8 cellular contexts compared by ENCODE assay signal in genomic region chr19:1847684-1848398, GRCh38. TPM values are rescaled to one million over a fixed set of nuclear protein-coding genes. Genes with fewer than 3 reads are reported as not detected.
DNase-seq lines count a peak whose midpoint lies in the region; ATAC-seq and TF ChIP-seq lines count a peak whose summit lies in the region.

No MANE protein-coding gene starts in this region.

- H4K20me1 ChIP-seq in fibroblast of lung (ENCODE audit: control insufficient read depth, extremely low read depth, insufficient read depth, low read length), result no peaks in the 10 kb centered on the region

- H2AFZ ChIP-seq in fibroblast of lung (ENCODE audit: low read length) (no peak overlapping the region), neuron (ENCODE audit: low read depth, low read length) (peak overlapping the region; percentile 29)

- H3K4me3 ChIP-seq in fibroblast of lung (replicated peaks in 1 of 4; ENCODE audit: control extremely low read depth in 1 of 4, insufficient read depth in 1 of 4, low read depth in 3 of 4, low read length in 4 of 4) (peak overlapping the region; percentile 81 to 91 (median 86)), neuron (ENCODE audit: low read length) (peak overlapping the region; percentile 83)

- CTCF ChIA-PET in WTC11 (lab: Charles Lee), result interaction anchor here (1.7 to 2.5 kb wide), 3 partner anchors 10 to 29 kb away, joined by 4 to 15 read pairs (median 7); no protein-coding TSS in a partner anchor

- H3K36me3 Mint-ChIP-seq in WTC11, result no peaks in the 10 kb centered on the region

- POLR2A ChIA-PET in WTC11 (lab: Charles Lee), result no interaction called here

- H3K4me2 ChIP-seq in fibroblast of lung (ENCODE audit: extremely low read depth, insufficient read depth, low read length), result peak overlapping the region; percentile 97

- peaks cover 52% of the 10 kb centered on the region for H3K79me2 ChIP-seq in fibroblast of lung (ENCODE audit: control insufficient read depth, insufficient read depth, low read length)

- H3K4me3 Mint-ChIP-seq in WTC11, result peak overlapping the region; percentile 93

- peaks cover 9% of the 10 kb centered on the region for H3K36me3 ChIP-seq in fibroblast of lung (ENCODE audit: control insufficient read depth, insufficient read depth, low read length)
- peaks cover 3% of the 10 kb centered on the region for H3K36me3 ChIP-seq in neuron (ENCODE audit: insufficient read depth, low read length)

- H3K27ac Mint-ChIP-seq in WTC11, result peak overlapping the region; percentile 97

- TF ChIP-seq CTCF in WTC11 (IDR thresholded peaks at IDR 0.05) (no peak), fibroblast of lung (conservative IDR thresholded peaks at IDR 0.05 in 1 of 2, IDR thresholded peaks at IDR 0.05 in 1 of 2; ENCODE audit: low read depth in 1 of 2, low read length in 2 of 2) (no peak)

- peak; percentile 23 for ATAC-seq in GM19023 (IDR thresholded peaks at IDR 0.05; ENCODE audit: unreplicated experiment)
- peak; percentile 20 for ATAC-seq in HG03460 (IDR thresholded peaks at IDR 0.05; ENCODE audit: unreplicated experiment)
- ATAC-seq in WTC11, result peak; percentile 4; the same call in 1 of the 2 replicates
- ATAC-seq in GM19324 (IDR thresholded peaks at IDR 0.05; ENCODE audit: low FRiP score, unreplicated experiment), result no peak

- H3K4me1 ChIP-seq in fibroblast of lung (ENCODE audit: control insufficient read depth, extremely low read depth, insufficient read depth, low read length), result peaks cover 11% of the 10 kb centered on the region
- H3K4me1 ChIP-seq in neuron (ENCODE audit: insufficient read depth, low read length), result peaks cover 20% of the 10 kb centered on the region

- H3K9me3 ChIP-seq in fibroblast of lung (ENCODE audit: control insufficient read depth, insufficient read depth, low read depth, low read length) (no peaks in the 10 kb centered on the region), neuron (ENCODE audit: low read length) (no peaks in the 10 kb centered on the region)

- no peaks in the 10 kb centered on the region for H3K27me3 Mint-ChIP-seq in WTC11 (ENCODE audit: low read depth)

- peak overlapping the region; percentile 95 for H3K27ac ChIP-seq in fibroblast of lung (ENCODE audit: insufficient read depth, low read length)

- H3K27me3 ChIP-seq in fibroblast of lung (ENCODE audit: control insufficient read depth, insufficient read depth, low read length) (no peaks in the 10 kb centered on the region), neuron (ENCODE audit: insufficient read depth, low read length) (no peaks in the 10 kb centered on the region)

- DNase-seq in AG08395 (ENCODE audit: low spot score), result peak; percentile 46
- no peak for DNase-seq in WTC11 (ENCODE audit: low spot score)
- DNase-seq in fibroblast of lung (ENCODE audit: low read depth in 2 of 2), result peak; percentile 37 to 57
- no peak for DNase-seq in NCI-H1436 treated with DMSO at 0.1 percent for 48 hours (lab: John Stamatoyannopoulos, UW)

- peaks cover 19% of the 10 kb centered on the region for H3K4me1 Mint-ChIP-seq in WTC11

- H3K9ac ChIP-seq in fibroblast of lung (ENCODE audit: insufficient read depth, low read length), result peak overlapping the region; percentile 100

- no peaks in the 10 kb centered on the region for H3K9me3 Mint-ChIP-seq in WTC11

TF ChIP-seq in WTC11, 78 proteins besides CTCF, POLR2A, EP300 and RAD21 (continues in another document):
- TF ChIP-seq IRF2 (CRISPR knock-in tag; IDR thresholded peaks at IDR 0.05; ENCODE audit: borderline replicate concordance, low read depth) (no peak), CREB1 (CRISPR knock-in tag; IDR thresholded peaks at IDR 0.05) (no peak), JUN (CRISPR knock-in tag; IDR thresholded peaks at IDR 0.05) (no peak), ESRRA (CRISPR knock-in tag; IDR thresholded peaks at IDR 0.05; ENCODE audit: borderline replicate concordance) (no peak), NFYB (CRISPR knock-in tag; conservative IDR thresholded peaks at IDR 0.05; ENCODE audit: low read depth) (no peak), RELA (CRISPR knock-in tag; IDR thresholded peaks at IDR 0.05; ENCODE audit: borderline replicate concordance) (no peak), ARID4B (CRISPR knock-in tag; IDR thresholded peaks at IDR 0.05; ENCODE audit: borderline replicate concordance) (0 out of 2 replicates have a peak, but pooled peaks have one; percentile 55), ETV6 (CRISPR knock-in tag; IDR thresholded peaks at IDR 0.05) (0 out of 2 replicates have a peak, but pooled peaks have one; percentile 44), MAX (CRISPR knock-in tag; IDR thresholded peaks at IDR 0.05) (peak; percentile 54; the same call in 1 of the 2 replicates), SMAD4 (CRISPR knock-in tag; IDR thresholded peaks at IDR 0.05) (no peak)
- TF ChIP-seq, protein P1, sequence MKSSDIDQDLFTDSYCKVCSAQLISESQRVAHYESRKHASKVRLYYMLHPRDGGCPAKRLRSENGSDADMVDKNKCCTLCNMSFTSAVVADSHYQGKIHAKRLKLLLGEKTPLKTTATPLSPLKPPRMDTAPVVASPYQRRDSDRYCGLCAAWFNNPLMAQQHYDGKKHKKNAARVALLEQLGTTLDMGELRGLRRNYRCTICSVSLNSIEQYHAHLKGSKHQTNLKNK (CRISPR knock-in tag; IDR thresholded peaks at IDR 0.05), result no peak

RNA-seq across cellular contexts. Expression of gene REXO1, which starts 0.4 kb away (rescaled TPM):
- 48.9 to 61.1 TPM (median 50.1 TPM) in 3 replicates for total RNA-seq in WTC11 (2021)
- 4.1 and 6.8 TPM in 2 replicates for total RNA-seq in fibroblast of lung
- 6.1 and 12.0 TPM in 2 replicates for polyA plus RNA-seq in fibroblast of lung
- polyA plus RNA-seq in fibroblast of lung (2012), result 12.0 and 20.9 TPM in 2 replicates
- polyA minus RNA-seq in fibroblast of lung (ENCODE audit: low replicate concordance), result 39.0 and 40.1 TPM in 2 replicates

RNA-seq across cellular contexts. Expression of gene KLF16, which starts 15.5 kb away (rescaled TPM):
- 54.4 to 64.0 TPM (median 55.4 TPM) in 3 replicates for total RNA-seq in WTC11 (2021)
- total RNA-seq in fibroblast of lung, result 3.9 and 6.9 TPM in 2 replicates
- polyA plus RNA-seq in fibroblast of lung, result 4.2 and 5.0 TPM in 2 replicates
- 12.9 and 21.2 TPM in 2 replicates for polyA plus RNA-seq in fibroblast of lung (2012)
- 5.8 and 6.4 TPM in 2 replicates for polyA minus RNA-seq in fibroblast of lung (ENCODE audit: low replicate concordance)

RNA-seq across cellular contexts. Expression of gene ATP8B3, which starts 35.8 kb away (rescaled TPM):
- total RNA-seq in WTC11 (2021) (5.5 to 8.2 TPM (median 8.0 TPM) in 3 replicates), fibroblast of lung (1.3 and 3.0 TPM in 2 replicates)
- polyA plus RNA-seq in fibroblast of lung, result 2.3 and 3.5 TPM in 2 replicates
- 2.2 and 2.6 TPM in 2 replicates for polyA plus RNA-seq in fibroblast of lung (2012)
- polyA minus RNA-seq in fibroblast of lung (ENCODE audit: low replicate concordance), result 3.9 and 6.0 TPM in 2 replicates

RNA-seq across cellular contexts. Expression of gene ABHD17A, which starts 37.5 kb away (rescaled TPM):
- total RNA-seq in WTC11 (2021) (55.0 to 60.7 TPM (median 57.3 TPM) in 3 replicates), fibroblast of lung (59.1 and 74.5 TPM in 2 replicates)
- polyA plus RNA-seq in fibroblast of lung, result 23.0 and 25.8 TPM in 2 replicates
- 38.3 and 53.8 TPM in 2 replicates for polyA plus RNA-seq in fibroblast of lung (2012)
- 18.9 and 29.3 TPM in 2 replicates for polyA minus RNA-seq in fibroblast of lung (ENCODE audit: low replicate concordance)

RNA-seq across cellular contexts. Expression of gene ADAT3, which starts 57.4 kb away (rescaled TPM):
- total RNA-seq in WTC11 (2021), result 15.0 to 20.3 TPM (median 15.9 TPM) in 3 replicates
- total RNA-seq in fibroblast of lung, result 1.5 and 1.7 TPM in 2 replicates
- 0.42 and 0.61 TPM in 2 replicates for polyA plus RNA-seq in fibroblast of lung
- 1.6 and 3.8 TPM in 2 replicates for polyA plus RNA-seq in fibroblast of lung (2012)
- polyA minus RNA-seq in fibroblast of lung (ENCODE audit: low replicate concordance), result 0.33 and 1.5 TPM in 2 replicates

Comparison
In these comparisons a context has a peak if more than half of its experiments do, and no peak if none do; other contexts are left out.
1. DNase-seq: peak in AG08395 (single experiment) and fibroblast of lung (2 of 2); none in WTC11 (single experiment) and NCI-H1436 treated with DMSO at 0.1 percent for 48 hours (single experiment).